Comparison of ENCODE assay signal across 1 cellular context in the genomic region with DNA sequence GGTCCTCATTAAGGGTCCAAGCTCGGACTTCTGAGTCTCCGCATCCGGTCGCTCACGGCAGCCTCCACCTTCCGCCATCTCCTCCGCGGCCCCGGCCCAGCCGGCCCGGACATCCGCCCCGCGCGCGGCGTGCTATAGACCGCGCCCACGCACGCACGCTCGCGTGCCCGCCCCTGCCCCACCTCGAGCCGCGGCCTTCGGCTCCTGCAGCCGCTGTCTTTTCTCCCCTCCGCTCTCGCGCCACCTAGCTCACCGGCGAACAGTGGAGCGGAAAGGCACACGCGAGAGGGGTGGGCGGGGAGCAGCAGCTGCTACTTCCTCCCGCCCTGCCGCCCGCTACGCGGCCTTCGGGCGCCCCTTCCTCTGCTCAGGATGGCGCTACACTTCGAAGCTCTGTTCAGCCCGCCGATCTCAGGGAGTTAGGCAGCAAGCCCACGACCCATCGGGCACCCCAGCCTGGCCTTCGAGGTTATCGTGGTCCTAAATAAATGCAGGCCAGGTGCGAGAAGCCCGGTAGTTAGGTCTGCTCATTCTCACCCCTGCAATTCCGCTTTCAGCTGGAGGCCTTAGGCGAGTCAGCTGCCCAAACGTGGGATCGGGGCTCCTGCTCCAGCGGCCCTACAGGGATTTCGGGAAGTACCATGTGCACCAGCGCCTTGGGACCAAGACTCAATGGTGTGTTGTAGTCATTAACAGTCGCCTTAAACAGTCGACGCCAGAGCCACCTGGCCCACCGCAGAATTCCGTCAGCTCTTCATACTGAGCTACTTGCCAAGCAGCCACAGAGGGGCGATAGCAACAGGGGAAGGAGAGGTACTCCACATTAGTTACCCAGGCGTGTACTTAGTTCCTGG.
A peak's percentile ranks its signal among the peaks of the same experiment; 100 is the strongest.
TF ChIP-seq lines count a peak whose summit lies in the region.

A gene with protein sequence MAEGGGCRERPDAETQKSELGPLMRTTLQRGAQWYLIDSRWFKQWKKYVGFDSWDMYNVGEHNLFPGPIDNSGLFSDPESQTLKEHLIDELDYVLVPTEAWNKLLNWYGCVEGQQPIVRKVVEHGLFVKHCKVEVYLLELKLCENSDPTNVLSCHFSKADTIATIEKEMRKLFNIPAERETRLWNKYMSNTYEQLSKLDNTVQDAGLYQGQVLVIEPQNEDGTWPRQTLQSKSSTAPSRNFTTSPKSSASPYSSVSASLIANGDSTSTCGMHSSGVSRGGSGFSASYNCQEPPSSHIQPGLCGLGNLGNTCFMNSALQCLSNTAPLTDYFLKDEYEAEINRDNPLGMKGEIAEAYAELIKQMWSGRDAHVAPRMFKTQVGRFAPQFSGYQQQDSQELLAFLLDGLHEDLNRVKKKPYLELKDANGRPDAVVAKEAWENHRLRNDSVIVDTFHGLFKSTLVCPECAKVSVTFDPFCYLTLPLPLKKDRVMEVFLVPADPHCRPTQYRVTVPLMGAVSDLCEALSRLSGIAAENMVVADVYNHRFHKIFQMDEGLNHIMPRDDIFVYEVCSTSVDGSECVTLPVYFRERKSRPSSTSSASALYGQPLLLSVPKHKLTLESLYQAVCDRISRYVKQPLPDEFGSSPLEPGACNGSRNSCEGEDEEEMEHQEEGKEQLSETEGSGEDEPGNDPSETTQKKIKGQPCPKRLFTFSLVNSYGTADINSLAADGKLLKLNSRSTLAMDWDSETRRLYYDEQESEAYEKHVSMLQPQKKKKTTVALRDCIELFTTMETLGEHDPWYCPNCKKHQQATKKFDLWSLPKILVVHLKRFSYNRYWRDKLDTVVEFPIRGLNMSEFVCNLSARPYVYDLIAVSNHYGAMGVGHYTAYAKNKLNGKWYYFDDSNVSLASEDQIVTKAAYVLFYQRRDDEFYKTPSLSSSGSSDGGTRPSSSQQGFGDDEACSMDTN (minus strand): TSS at position 107 of the 854 bp plus-strand sequence. CDS start 29 bp downstream, at position 78.

TF ChIP-seq in liver, 16 proteins besides CTCF, POLR2A, EP300 and RAD21 (continued from another document):
- TF ChIP-seq, protein P1, sequence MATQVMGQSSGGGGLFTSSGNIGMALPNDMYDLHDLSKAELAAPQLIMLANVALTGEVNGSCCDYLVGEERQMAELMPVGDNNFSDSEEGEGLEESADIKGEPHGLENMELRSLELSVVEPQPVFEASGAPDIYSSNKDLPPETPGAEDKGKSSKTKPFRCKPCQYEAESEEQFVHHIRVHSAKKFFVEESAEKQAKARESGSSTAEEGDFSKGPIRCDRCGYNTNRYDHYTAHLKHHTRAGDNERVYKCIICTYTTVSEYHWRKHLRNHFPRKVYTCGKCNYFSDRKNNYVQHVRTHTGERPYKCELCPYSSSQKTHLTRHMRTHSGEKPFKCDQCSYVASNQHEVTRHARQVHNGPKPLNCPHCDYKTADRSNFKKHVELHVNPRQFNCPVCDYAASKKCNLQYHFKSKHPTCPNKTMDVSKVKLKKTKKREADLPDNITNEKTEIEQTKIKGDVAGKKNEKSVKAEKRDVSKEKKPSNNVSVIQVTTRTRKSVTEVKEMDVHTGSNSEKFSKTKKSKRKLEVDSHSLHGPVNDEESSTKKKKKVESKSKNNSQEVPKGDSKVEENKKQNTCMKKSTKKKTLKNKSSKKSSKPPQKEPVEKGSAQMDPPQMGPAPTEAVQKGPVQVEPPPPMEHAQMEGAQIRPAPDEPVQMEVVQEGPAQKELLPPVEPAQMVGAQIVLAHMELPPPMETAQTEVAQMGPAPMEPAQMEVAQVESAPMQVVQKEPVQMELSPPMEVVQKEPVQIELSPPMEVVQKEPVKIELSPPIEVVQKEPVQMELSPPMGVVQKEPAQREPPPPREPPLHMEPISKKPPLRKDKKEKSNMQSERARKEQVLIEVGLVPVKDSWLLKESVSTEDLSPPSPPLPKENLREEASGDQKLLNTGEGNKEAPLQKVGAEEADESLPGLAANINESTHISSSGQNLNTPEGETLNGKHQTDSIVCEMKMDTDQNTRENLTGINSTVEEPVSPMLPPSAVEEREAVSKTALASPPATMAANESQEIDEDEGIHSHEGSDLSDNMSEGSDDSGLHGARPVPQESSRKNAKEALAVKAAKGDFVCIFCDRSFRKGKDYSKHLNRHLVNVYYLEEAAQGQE (IDR thresholded peaks at IDR 0.05): peak; percentile 42
- TF ChIP-seq JUND (IDR thresholded peaks at IDR 0.05) (no peak), HNF4G (IDR thresholded peaks at IDR 0.05) (no peak), HNF4A (conservative IDR thresholded peaks at IDR 0.05) (no peak)
